24 cellular contexts compared by ENCODE assay signal in the genomic region with DNA sequence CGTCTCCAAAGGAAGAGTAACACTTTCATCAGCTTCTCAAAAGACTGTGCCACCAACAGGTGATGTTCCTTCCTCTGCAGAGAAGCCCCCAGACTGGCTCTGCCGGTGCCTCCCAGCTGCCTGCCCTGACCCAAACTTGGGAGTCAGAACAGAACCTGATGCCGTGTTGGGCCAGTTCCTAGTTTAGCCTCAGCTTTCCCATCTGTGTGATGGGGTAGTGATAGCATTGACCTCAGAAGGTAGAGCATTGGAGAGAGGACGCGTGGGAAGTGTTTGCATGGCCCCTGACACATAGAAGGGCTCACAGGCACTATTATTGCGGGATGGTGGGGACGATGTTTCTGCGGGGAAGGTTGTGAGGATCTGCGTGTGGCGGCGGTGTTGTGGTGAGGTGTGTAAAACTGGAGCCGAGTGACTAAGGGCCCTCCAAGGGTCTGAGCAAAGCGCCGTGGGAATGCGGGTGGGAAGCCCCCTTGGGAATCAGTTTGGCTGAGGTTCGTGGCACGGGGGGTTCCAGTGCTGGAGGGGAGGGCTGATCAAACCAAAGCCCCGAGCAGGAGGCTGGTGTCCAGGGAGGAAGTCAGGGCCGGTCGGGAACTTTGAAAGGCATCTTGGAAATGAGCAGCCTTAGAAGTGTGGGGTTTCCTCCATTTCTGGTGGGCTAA. TPM values are rescaled to one million over a fixed set of nuclear protein-coding genes. Genes with fewer than 3 reads are reported as not detected.
DNase-seq lines count a peak whose midpoint lies in the region; ATAC-seq and TF ChIP-seq lines count a peak whose summit lies in the region.
"Had no signal": no experiment of that assay in that cellular context is flagged by ENCODE, and none has a peak within 500 bp of the region (broad histone marks: within the 10 kb centered on the region; RNA-seq: fewer than 3 reads in every experiment).

No MANE protein-coding gene starts in this region.

- no peaks in the 10 kb centered on the region for H3K36me3 Mint-ChIP-seq in CD4-positive, alpha-beta memory T cell
- H3K36me3 Mint-ChIP-seq in activated naive CD4-positive, alpha-beta T cell treated with anti-CD3 and anti-CD28 coated beads for 36 hours (ENCODE audit: low read depth), result no peaks in the 10 kb centered on the region
- H3K36me3 Mint-ChIP-seq: T-cell had no signal

- H3K9me3 ChIP-seq in A673 (ENCODE audit: low read depth, low read length, poor library complexity, severe bottlenecking) (no peaks in the 10 kb centered on the region), Panc1 (ENCODE audit: control insufficient read depth, insufficient read depth, low read depth, low read length) (no peaks in the 10 kb centered on the region), fibroblast of lung (ENCODE audit: control insufficient read depth, insufficient read depth, low read depth, low read length) (no peaks in the 10 kb centered on the region)
- H3K9me3 ChIP-seq in CD4-positive, alpha-beta memory T cell (ENCODE audit: control insufficient read depth in 1 of 2, low read length in 2 of 2), result no peaks in the 10 kb centered on the region
- H3K9me3 ChIP-seq: adrenal gland, gastrocnemius medialis, thyroid gland had no signal

- H3K27me3 Mint-ChIP-seq in CD4-positive, alpha-beta memory T cell, result peaks cover 12 to 16% of the 10 kb centered on the region in 2 donors
- H3K27me3 Mint-ChIP-seq in activated naive CD4-positive, alpha-beta T cell treated with anti-CD3 and anti-CD28 coated beads for 36 hours (ENCODE audit: low read depth), result peaks cover 23% of the 10 kb centered on the region

- peaks cover 27% of the 10 kb centered on the region for H3K79me2 ChIP-seq in fibroblast of lung (ENCODE audit: control insufficient read depth, insufficient read depth, low read length)

- H3K27ac ChIP-seq in A673 (ENCODE audit: low read depth, low read length, poor library complexity, severe bottlenecking), result no peak overlapping the region
- no peak overlapping the region for H3K27ac ChIP-seq in CD4-positive, alpha-beta memory T cell (ENCODE audit: low read depth, low read length)
- peak overlapping the region; percentile 82 for H3K27ac ChIP-seq in Panc1 (ENCODE audit: low read length)
- no peak overlapping the region for H3K27ac ChIP-seq in fibroblast of lung (ENCODE audit: insufficient read depth, low read length)
- H3K27ac ChIP-seq: adrenal gland, C4-2B, coronary artery, gastrocnemius medialis, thyroid gland had no signal

- H3K4me1 ChIP-seq in A673 (ENCODE audit: insufficient read depth, low read length, poor library complexity, severe bottlenecking) (peaks cover 36% of the 10 kb centered on the region), Panc1 (ENCODE audit: control insufficient read depth, insufficient read depth, low read length) (peaks cover 66% of the 10 kb centered on the region), fibroblast of lung (ENCODE audit: control insufficient read depth, extremely low read depth, insufficient read depth, low read length) (peaks cover 1% of the 10 kb centered on the region)
- peaks cover 5% of the 10 kb centered on the region for H3K4me1 ChIP-seq in CD4-positive, alpha-beta memory T cell (ENCODE audit: insufficient read depth, low read length)
- H3K4me1 ChIP-seq: adrenal gland, gastrocnemius medialis, thyroid gland had no signal

- in situ Hi-C loops in Panc1 (cut with HindIII; ENCODE audit: low pct_unique_long_range_greater_than_20kb, low sequenced_read_pairs), result no loop called here

- peaks cover 0 to 1% (median 0%) of the 10 kb centered on the region in 8 donors for H3K9me3 Mint-ChIP-seq in CD4-positive, alpha-beta memory T cell
- H3K9me3 Mint-ChIP-seq in activated naive CD4-positive, alpha-beta T cell treated with anti-CD3 and anti-CD28 coated beads for 36 hours, result no peaks in the 10 kb centered on the region
- H3K9me3 Mint-ChIP-seq: effector memory CD8-positive, alpha-beta T cell; stimulated activated naive CD8-positive, alpha-beta T cell treated with anti-CD3 and anti-CD28 coated beads, Interleukin-15, Interleukin-2, amounts not matched to agents 100 ng/mL and 50 ng/mL, for 24 hours; T-cell had no signal

- H3K36me3 ChIP-seq in A673 (ENCODE audit: insufficient read depth, low read length, poor library complexity, severe bottlenecking), result no peaks in the 10 kb centered on the region
- H3K36me3 ChIP-seq in CD4-positive, alpha-beta memory T cell (ENCODE audit: insufficient read depth, low read length), result no peaks in the 10 kb centered on the region
- peaks cover 3% of the 10 kb centered on the region; the same call in 1 of the 2 replicates for H3K36me3 ChIP-seq in Panc1 (ENCODE audit: control insufficient read depth, insufficient read depth, low read length)
- no peaks in the 10 kb centered on the region for H3K36me3 ChIP-seq in fibroblast of lung (ENCODE audit: control insufficient read depth, insufficient read depth, low read length)
- no peaks in the 10 kb centered on the region for H3K36me3 ChIP-seq in H7 (replicated peaks; ENCODE audit: control insufficient read depth, insufficient read depth, low read length)
- H3K36me3 ChIP-seq: adrenal gland, gastrocnemius medialis, thyroid gland had no signal

- H3K4me2 ChIP-seq in fibroblast of lung (ENCODE audit: extremely low read depth, insufficient read depth, low read length), result peak overlapping the region; percentile 64

- intact Hi-C loops in A673 (cut with micrococcal nuclease; ENCODE audit: unreplicated experiment) (no loop called here), Panc1 (cut with micrococcal nuclease; ENCODE audit: unreplicated experiment) (no loop called here)
- intact Hi-C loops in CD4-positive, alpha-beta memory T cell (cut with micrococcal nuclease), result no loop called here
- intact Hi-C loops in activated naive CD4-positive, alpha-beta T cell treated with anti-CD3 and anti-CD28 coated beads for 36 hours (cut with micrococcal nuclease), result no loop called here

- no peak for TF ChIP-seq CTCF in A673 (conservative IDR thresholded peaks at IDR 0.05; ENCODE audit: low read depth, low read length)
- no peak for TF ChIP-seq CTCF in Panc1 (IDR thresholded peaks at IDR 0.05)
- no peak for TF ChIP-seq CTCF in fibroblast of lung (conservative IDR thresholded peaks at IDR 0.05 in 1 of 2, IDR thresholded peaks at IDR 0.05 in 1 of 2; ENCODE audit: low read depth in 1 of 2, low read length in 2 of 2)

- no peaks in the 10 kb centered on the region for H4K20me1 ChIP-seq in fibroblast of lung (ENCODE audit: control insufficient read depth, extremely low read depth, insufficient read depth, low read length)

- H3K27ac Mint-ChIP-seq in CD4-positive, alpha-beta memory T cell, result no peak overlapping the region
- H3K27ac Mint-ChIP-seq in activated naive CD4-positive, alpha-beta T cell treated with anti-CD3 and anti-CD28 coated beads for 36 hours, result no peak overlapping the region
- H3K27ac Mint-ChIP-seq: effector memory CD8-positive, alpha-beta T cell; stimulated activated naive CD8-positive, alpha-beta T cell treated with anti-CD3 and anti-CD28 coated beads, Interleukin-15, Interleukin-2, amounts not matched to agents 100 ng/mL and 50 ng/mL, for 24 hours had no signal

- no peak overlapping the region for H2AFZ ChIP-seq in fibroblast of lung (ENCODE audit: low read length)

- POLR2A ChIA-PET in A673 (lab: Charles Lee; ENCODE audit: low non-redundant PET) (no interaction called here), Panc1 (lab: Charles Lee) (no interaction called here)
- POLR2A ChIA-PET in CD4-positive, alpha-beta memory T cell (lab: Charles Lee; ENCODE audit: partially characterized antibody), result interaction anchor here (0.6 kb wide), 1 partner anchor 177 kb away, joined by 3 read pairs; no protein-coding TSS in a partner anchor

- no peak overlapping the region for H3K9ac ChIP-seq in fibroblast of lung (ENCODE audit: insufficient read depth, low read length)

- no peak for ATAC-seq in Panc1
- no peak for ATAC-seq in HG03108 (IDR thresholded peaks at IDR 0.05; ENCODE audit: unreplicated experiment)
- ATAC-seq: effector memory CD8-positive, alpha-beta T cell; gastrocnemius medialis; sciatic nerve had no signal

- DNase-seq in A673 (ENCODE audit: low spot score) (no peak), Panc1 (ENCODE audit: low read depth, low spot score) (no peak), fibroblast of lung (ENCODE audit: low read depth in 2 of 2) (no peak), H7 (no peak), HCEC 1CT (no peak)
- DNase-seq in CD4-positive, alpha-beta memory T cell, result no peak
- no peak for DNase-seq in activated naive CD4-positive, alpha-beta T cell treated with anti-CD3 and anti-CD28 coated beads for 36 hours
- DNase-seq: activated T-cell treated with anti-CD3 and anti-CD28 coated beads, Interleukin-2, amount 50 U/mL, for 1 hour; adrenal gland; effector memory CD8-positive, alpha-beta T cell; gastrocnemius medialis; hippocampal formation; NCI-H1092 treated with DMSO at 0.1 percent for 48 hours; NCI-H2081; NCI-H226; thyroid gland had no signal

- CTCF ChIA-PET in A673 (lab: Charles Lee) (no interaction called here), Panc1 (lab: Charles Lee) (interaction anchor here (1.0 kb wide), 1 partner anchor 82 kb away, joined by 3 read pairs; no protein-coding TSS in a partner anchor)
- CTCF ChIA-PET in CD4-positive, alpha-beta memory T cell (lab: Charles Lee; ENCODE audit: partially characterized antibody), result no interaction called here
- CTCF ChIA-PET in activated naive CD4-positive, alpha-beta T cell treated with anti-CD3 and anti-CD28 coated beads for 36 hours (lab: Charles Lee), result interaction anchor here (0.9 kb wide), 1 partner anchor 36 kb away, joined by 3 read pairs; no protein-coding TSS in a partner anchor

- peak overlapping the region in 5 of 8 donors; percentile 26 to 48 (median 42) for H3K4me3 Mint-ChIP-seq in CD4-positive, alpha-beta memory T cell
- H3K4me3 Mint-ChIP-seq in activated naive CD4-positive, alpha-beta T cell treated with anti-CD3 and anti-CD28 coated beads for 36 hours, result no peak overlapping the region
- H3K4me3 Mint-ChIP-seq: stimulated activated naive CD8-positive, alpha-beta T cell treated with anti-CD3 and anti-CD28 coated beads, Interleukin-15, Interleukin-2, amounts not matched to agents 100 ng/mL and 50 ng/mL, for 24 hours had no signal

- BruUV-seq in A673 (replicated peaks; lab: Mats Ljungman, UMichigan), result no TSS peak
- TSS peak; percentile 51 for BruUV-seq in Panc1 (replicated peaks; lab: Mats Ljungman, UMichigan)

- H3K4me3 ChIP-seq in A673 (ENCODE audit: low read depth, low read length, poor library complexity, severe bottlenecking) (peak overlapping the region; percentile 60), Panc1 (ENCODE audit: low read depth in 2 of 2, low read length in 2 of 2) (peak overlapping the region; percentile 55 to 86), fibroblast of lung (replicated peaks in 1 of 4; ENCODE audit: control extremely low read depth in 1 of 4, insufficient read depth in 1 of 4, low read depth in 3 of 4, low read length in 4 of 4) (peak overlapping the region in 2 of 4 experiments; percentile 15 to 22), H7 (ENCODE audit: insufficient read depth, low read depth, low read length) (no peak overlapping the region)
- no peak overlapping the region for H3K4me3 ChIP-seq in CD4-positive, alpha-beta memory T cell (ENCODE audit: low read length in 2 of 2)
- H3K4me3 ChIP-seq: adrenal gland, coronary artery, gastrocnemius medialis, lung, thyroid gland had no signal

- peaks cover 3 to 30% (median 19%) of the 10 kb centered on the region in 4 donors for H3K4me1 Mint-ChIP-seq in CD4-positive, alpha-beta memory T cell
- H3K4me1 Mint-ChIP-seq in activated naive CD4-positive, alpha-beta T cell treated with anti-CD3 and anti-CD28 coated beads for 36 hours (ENCODE audit: low read depth), result peaks cover 4% of the 10 kb centered on the region

- H3K27me3 ChIP-seq in A673 (replicated peaks; ENCODE audit: insufficient read depth, low read depth, low read length, poor library complexity) (peaks cover 4% of the 10 kb centered on the region), Panc1 (ENCODE audit: control insufficient read depth, insufficient read depth, low read length) (no peaks in the 10 kb centered on the region), fibroblast of lung (ENCODE audit: control insufficient read depth, insufficient read depth, low read length) (peaks cover 24% of the 10 kb centered on the region), H7 (ENCODE audit: control insufficient read depth, insufficient read depth, low read length) (peaks cover 32% of the 10 kb centered on the region)
- peaks cover 19% of the 10 kb centered on the region for H3K27me3 ChIP-seq in CD4-positive, alpha-beta memory T cell (ENCODE audit: insufficient read depth, low read length)

RNA-seq across cellular contexts. Expression of a gene that starts 1.7 kb away (rescaled TPM):
- 8.7 and 15.9 TPM in 2 replicates for total RNA-seq in A673 (2021)
- total RNA-seq in CD4-positive, alpha-beta memory T cell, result under 1 TPM; 0.30 to 0.38 TPM
- polyA plus RNA-seq in CD4-positive, alpha-beta memory T cell, result not detected
- total RNA-seq in Panc1 (2021; ENCODE audit: unreplicated experiment), result 44.1 TPM
- polyA plus RNA-seq in Panc1 (2012; ENCODE audit: insufficient read length), result 73.6 TPM
- total RNA-seq in fibroblast of lung, result under 0.01 and 0.33 TPM in 2 replicates
- 0.05 and 8.1 TPM in 2 replicates for polyA plus RNA-seq in fibroblast of lung
- 0.07 and 16.7 TPM in 2 replicates for polyA plus RNA-seq in fibroblast of lung (2012)
- 1.5 and 25.2 TPM in 2 replicates for polyA minus RNA-seq in fibroblast of lung (ENCODE audit: low replicate concordance)
- total RNA-seq in activated naive CD4-positive, alpha-beta T cell treated with anti-CD3 and anti-CD28 coated beads for 36 hours, result not detected
- total RNA-seq in H7 (2014; rRNA removed; shearing (Covaris generic)), result 0.30 and 1.1 TPM in 2 replicates
- total RNA-seq: esophagus mucosa had no signal

Comparison
In these comparisons a context has a peak if more than half of its experiments do, and no peak if none do; other contexts are left out.
1. H3K4me3 ChIP-seq: peak in A673 (single experiment) and Panc1 (2 of 2); none in CD4-positive, alpha-beta memory T cell (0 of 2) and H7 (single experiment).
2. CTCF ChIA-PET loops: an anchor here in Panc1 (1.0 kb wide) and activated naive CD4-positive, alpha-beta T cell treated with anti-CD3 and anti-CD28 coated beads for 36 hours (0.9 kb wide); none called in A673 and CD4-positive, alpha-beta memory T cell.